19 cellular contexts compared by ENCODE assay signal in genomic region chrX:100072286-100072685, GRCh38.
DNase-seq lines count a peak whose midpoint lies in the region; ATAC-seq and TF ChIP-seq lines count a peak whose summit lies in the region.
"Had no signal": no experiment of that assay in that cellular context is flagged by ENCODE, and none has a peak within 500 bp of the region (broad histone marks: within the 10 kb centered on the region; RNA-seq: fewer than 3 reads in every experiment).

No MANE protein-coding gene starts in this region.

- no peak overlapping the region for H3K9ac ChIP-seq in DND-41 (ENCODE audit: low read depth, low read length)

- H2AFZ ChIP-seq in DND-41 (ENCODE audit: low read depth, low read length) = no peak overlapping the region

- DNase-seq in DND-41 = no peak
- DNase-seq in OCI-M1 (lab: John Stamatoyannopoulos, UW) = peak; percentile 3
- DNase-seq in epithelial cell of esophagus (ENCODE audit: low read depth) = peak; percentile 0
- peak; percentile 16 for DNase-seq in skeletal muscle cell (ENCODE audit: low read depth)
- DNase-seq in NCI-H2171 (lab: John Stamatoyannopoulos, UW) = no peak
- no peak for DNase-seq in activated CD4-positive, alpha-beta memory T cell treated with anti-CD3 and anti-CD28 coated beads, Interleukin-2, amount 10 ng/mL, durations not matched to agents 7 days and 5 days
- DNase-seq in stimulated activated CD4-positive, alpha-beta T cell treated with anti-CD3 and anti-CD28 coated beads, Interleukin-4, amount 100 ng/mL, for 1 hour = no peak
- DNase-seq: AML-193, DMS79 treated with DMSO at 0.1 percent for 48 hours, GOT3, NCI-H1105, NCI-H2081 treated with DMSO at 0.1 percent for 48 hours, NCI-H748 treated with DMSO at 0.1 percent for 48 hours, RPMI8226, SHP77 treated with DMSO at 0.1 percent for 48 hours had no signal

- no peaks in the 10 kb centered on the region for H3K4me1 ChIP-seq in DND-41 (ENCODE audit: insufficient read depth, low read length)

- POLR2A ChIA-PET in activated CD4-positive, alpha-beta memory T cell treated with anti-CD3 and anti-CD28 coated beads, Interleukin-2, amount 10 ng/mL, durations not matched to agents 7 days and 5 days (lab: Charles Lee) = no interaction called here

- ATAC-seq in DND-41 (ENCODE audit: insufficient read depth, low read depth) (0 out of 3 replicates have a peak, but pooled peaks have one; percentile 24), GM18511 (IDR thresholded peaks at IDR 0.05; ENCODE audit: unreplicated experiment) (no peak)
- ATAC-seq: K562, SK-N-SH treated with all-trans-retinoic acid at 6 μM for 48 hours had no signal

- no peak for TF ChIP-seq CTCF in DND-41 (IDR thresholded peaks at IDR 0.05; ENCODE audit: borderline replicate concordance, extremely low read depth, low read length, poor library complexity, severe bottlenecking)
- no peak for TF ChIP-seq CTCF in epithelial cell of esophagus (IDR thresholded peaks at IDR 0.05; ENCODE audit: insufficient read depth, low read depth, low read length, missing control alignments)

- no peak overlapping the region for H3K4me3 Mint-ChIP-seq in activated CD4-positive, alpha-beta memory T cell treated with anti-CD3 and anti-CD28 coated beads, Interleukin-2, amount 10 ng/mL, durations not matched to agents 7 days and 5 days

- H3K36me3 ChIP-seq in DND-41 (ENCODE audit: insufficient read depth, low read length) = no peaks in the 10 kb centered on the region

- no peak overlapping the region for H3K27ac Mint-ChIP-seq in activated CD4-positive, alpha-beta memory T cell treated with anti-CD3 and anti-CD28 coated beads, Interleukin-2, amount 10 ng/mL, durations not matched to agents 7 days and 5 days

- no peaks in the 10 kb centered on the region for H3K79me2 ChIP-seq in DND-41 (ENCODE audit: insufficient read depth, low read length)

- no peaks in the 10 kb centered on the region for H3K27me3 Mint-ChIP-seq in activated CD4-positive, alpha-beta memory T cell treated with anti-CD3 and anti-CD28 coated beads, Interleukin-2, amount 10 ng/mL, durations not matched to agents 7 days and 5 days

- CTCF ChIA-PET in activated CD4-positive, alpha-beta memory T cell treated with anti-CD3 and anti-CD28 coated beads, Interleukin-2, amount 10 ng/mL, durations not matched to agents 7 days and 5 days (lab: Charles Lee) = no interaction called here

- no peak overlapping the region for H3K27ac ChIP-seq in DND-41 (ENCODE audit: low read length)
- H3K27ac ChIP-seq: C4-2B had no signal

- no peak overlapping the region for H3K4me2 ChIP-seq in DND-41 (ENCODE audit: insufficient read depth, low read length)

- H3K9me3 ChIP-seq in DND-41 (ENCODE audit: insufficient read depth, low read length, severe bottlenecking) = no peaks in the 10 kb centered on the region

- no peaks in the 10 kb centered on the region for H3K9me3 Mint-ChIP-seq in activated CD4-positive, alpha-beta memory T cell treated with anti-CD3 and anti-CD28 coated beads, Interleukin-2, amount 10 ng/mL, durations not matched to agents 7 days and 5 days

- no peak overlapping the region for H3K4me3 ChIP-seq in DND-41 (ENCODE audit: low read depth in 1 of 2, low read length in 2 of 2)
- no peak overlapping the region for H3K4me3 ChIP-seq in epithelial cell of esophagus (ENCODE audit: low read length)
- H3K4me3 ChIP-seq in skeletal muscle cell (ENCODE audit: low read depth, low read length) = no peak overlapping the region
- H3K4me3 ChIP-seq: K562 had no signal

- H4K20me1 ChIP-seq in DND-41 (ENCODE audit: insufficient read depth, low read length) = no peaks in the 10 kb centered on the region

- H3K4me1 Mint-ChIP-seq in activated CD4-positive, alpha-beta memory T cell treated with anti-CD3 and anti-CD28 coated beads, Interleukin-2, amount 10 ng/mL, durations not matched to agents 7 days and 5 days = no peaks in the 10 kb centered on the region

- H3K36me3 Mint-ChIP-seq in activated CD4-positive, alpha-beta memory T cell treated with anti-CD3 and anti-CD28 coated beads, Interleukin-2, amount 10 ng/mL, durations not matched to agents 7 days and 5 days (ENCODE audit: low read depth) = no peaks in the 10 kb centered on the region

- no peaks in the 10 kb centered on the region for H3K27me3 ChIP-seq in DND-41 (ENCODE audit: insufficient read depth, low read length, poor library complexity)

Comparison
In these comparisons a context has a peak if more than half of its experiments do, and no peak if none do; other contexts are left out.
1. DNase-seq: peak in OCI-M1 (single experiment), epithelial cell of esophagus (single experiment) and skeletal muscle cell (single experiment); none in DND-41 (single experiment), NCI-H2171 (single experiment), activated CD4-positive, alpha-beta memory T cell treated with anti-CD3 and anti-CD28 coated beads, Interleukin-2, amount 10 ng/mL, durations not matched to agents 7 days and 5 days (single experiment) and stimulated activated CD4-positive, alpha-beta T cell treated with anti-CD3 and anti-CD28 coated beads, Interleukin-4, amount 100 ng/mL, for 1 hour (single experiment).